13 cellular contexts compared by ENCODE assay signal in genomic region chr1:70436617-70437236, GRCh38. TPM values are rescaled to one million over a fixed set of nuclear protein-coding genes. Genes with fewer than 3 reads are reported as not detected.
DNase-seq lines count a peak whose midpoint lies in the region; ATAC-seq and TF ChIP-seq lines count a peak whose summit lies in the region.
"Had no signal": no experiment of that assay in that cellular context is flagged by ENCODE, and none has a peak within 500 bp of the region (broad histone marks: within the 10 kb centered on the region; RNA-seq: fewer than 3 reads in every experiment).

No MANE protein-coding gene starts in this region.

- H3K27me3 ChIP-seq in heart right ventricle = no peaks in the 10 kb centered on the region
- H3K27me3 ChIP-seq in adipocyte (replicated peaks; ENCODE audit: control insufficient read depth, insufficient read depth, low read length) = no peaks in the 10 kb centered on the region
- no peaks in the 10 kb centered on the region for H3K27me3 ChIP-seq in effector memory CD4-positive, alpha-beta T cell (replicated peaks; ENCODE audit: control insufficient read depth, insufficient read depth, low read length, poor library complexity, severe bottlenecking)
- no peaks in the 10 kb centered on the region for H3K27me3 ChIP-seq in suprapubic skin

- no peak overlapping the region for H3K4me3 ChIP-seq in heart right ventricle
- no peak overlapping the region for H3K4me3 ChIP-seq in adipocyte (ENCODE audit: low read length)
- no peak overlapping the region for H3K4me3 ChIP-seq in effector memory CD4-positive, alpha-beta T cell (ENCODE audit: insufficient read depth, low read depth, low read length, poor library complexity, severe bottlenecking)
- no peak overlapping the region for H3K4me3 ChIP-seq in suprapubic skin

- WGBS in heart right ventricle, 2 donors = 63 to 70% methylated on average over 5 of the region's 5 CpGs
- WGBS in suprapubic skin = 60% methylated on average over 5 of the region's 5 CpGs

- ATAC-seq in heart right ventricle (peak in 2 of 8 donors; percentile 16 to 50), Right ventricle myocardium inferior (no peak), GM21576 (IDR thresholded peaks at IDR 0.05; ENCODE audit: unreplicated experiment) (no peak)
- ATAC-seq: activated naive CD4-positive, alpha-beta T cell treated with anti-CD3 and anti-CD28 coated beads, Interleukin-2, amount 50 U/mL, for 72 hours; CD8-positive, alpha-beta T cell had no signal

- H3K27ac ChIP-seq in heart right ventricle (peak overlapping the region in 1 of 10 donors; percentile 23), suprapubic skin (no peak overlapping the region)
- H3K27ac ChIP-seq in effector memory CD4-positive, alpha-beta T cell (ENCODE audit: insufficient read depth, low read length, poor library complexity, severe bottlenecking) = no peak overlapping the region

- no peak for TF ChIP-seq POLR2A in suprapubic skin (IDR thresholded peaks at IDR 0.05)

- TF ChIP-seq CTCF in heart right ventricle (IDR thresholded peaks at IDR 0.05) (peak in 7 of 9 donors; percentile 13 to 69 (median 57)), suprapubic skin (IDR thresholded peaks at IDR 0.05) (no peak)

- no peaks in the 10 kb centered on the region for H3K9me3 ChIP-seq in heart right ventricle
- H3K9me3 ChIP-seq in adipocyte (ENCODE audit: control insufficient read depth, low read length) = no peaks in the 10 kb centered on the region
- H3K9me3 ChIP-seq in effector memory CD4-positive, alpha-beta T cell (ENCODE audit: control insufficient read depth, low read length) = no peaks in the 10 kb centered on the region
- no peaks in the 10 kb centered on the region for H3K9me3 ChIP-seq in suprapubic skin

- H3K9ac ChIP-seq in adipocyte (ENCODE audit: low read length) = no peak overlapping the region

- H3K36me3 ChIP-seq in heart right ventricle (peaks cover 0 to 59% (median 13%) of the 10 kb centered on the region in 9 donors), adipocyte (ENCODE audit: control insufficient read depth, insufficient read depth, low read length, severe bottlenecking) (peaks cover 32% of the 10 kb centered on the region), suprapubic skin (peaks cover 18% of the 10 kb centered on the region)
- peaks cover 7% of the 10 kb centered on the region for H3K36me3 ChIP-seq in effector memory CD4-positive, alpha-beta T cell (ENCODE audit: control insufficient read depth, insufficient read depth, low read length)

- intact Hi-C loops in heart right ventricle (cut with DNase I) = loop anchor here in 5 of 10 donors (2.0 to 10.0 kb wide), 4 partner anchors 48 to 76 kb away; no protein-coding TSS in a partner anchor
- intact Hi-C loops in Right ventricle myocardium inferior (cut with DNase I) = no loop called here

- DNase-seq in heart right ventricle (peak in 1 of 2 donors; percentile 8), Right ventricle myocardium inferior (ENCODE audit: missing footprints) (no peak), adipocyte (ENCODE audit: low read depth) (peak; percentile 68), hepatic stellate cell (ENCODE audit: low spot score) (peak; percentile 11), GM19240 (ENCODE audit: insufficient read length, low spot score) (no peak), suprapubic skin (ENCODE audit: low spot score in 2 of 2) (no peak)
- DNase-seq in effector memory CD4-positive, alpha-beta T cell = no peak
- DNase-seq: activated CD4-positive, alpha-beta T cell treated with anti-CD3 and anti-CD28 coated beads for 4 hours; CD8-positive, alpha-beta T cell; glutamatergic neuron; naive B cell had no signal

- peaks cover 0 to 13% (median 10%) of the 10 kb centered on the region in 9 donors for H3K4me1 ChIP-seq in heart right ventricle
- peaks cover 5% of the 10 kb centered on the region for H3K4me1 ChIP-seq in adipocyte (ENCODE audit: control insufficient read depth, insufficient read depth, low read length)
- no peaks in the 10 kb centered on the region for H3K4me1 ChIP-seq in effector memory CD4-positive, alpha-beta T cell (ENCODE audit: control insufficient read depth, insufficient read depth, low read length, poor library complexity, severe bottlenecking)
- no peaks in the 10 kb centered on the region for H3K4me1 ChIP-seq in suprapubic skin

- no peak for TF ChIP-seq EP300 in suprapubic skin (IDR thresholded peaks at IDR 0.05)

RNA-seq across cellular contexts. Expression of gene CTH, which starts 25.7 kb away (rescaled TPM):
- 1 to 10 TPM; 1.5 to 2.7 (median 1.8) TPM for total RNA-seq in heart right ventricle
- polyA plus RNA-seq in heart right ventricle = 1 to 10 TPM; 2.2 to 3.4 TPM
- 0.60 TPM for total RNA-seq in Right ventricle myocardium inferior
- total RNA-seq in suprapubic skin = 1 to 10 TPM in 3 of 4 donors, under 1 TPM in 1; 0.89 to 3.9 (median 2.2) TPM

Comparison
In these comparisons a context has a peak if more than half of its experiments do, and no peak if none do; other contexts are left out.
1. DNase-seq: peak in adipocyte (single experiment) and hepatic stellate cell (single experiment); none in Right ventricle myocardium inferior (single experiment), GM19240 (single experiment), effector memory CD4-positive, alpha-beta T cell (0 of 3) and suprapubic skin (0 of 2).
2. CTCF ChIP-seq: peak in heart right ventricle (7 of 9); none in suprapubic skin (0 of 2).